In genomic region chr6:36612101-36612625, GRCh38 we compare ENCODE assay signal across 21 cellular contexts. TPM values are rescaled to one million over a fixed set of nuclear protein-coding genes. Genes with fewer than 3 reads are reported as not detected.
DNase-seq lines count a peak whose midpoint lies in the region; ATAC-seq and TF ChIP-seq lines count a peak whose summit lies in the region.
"Had no signal": no experiment of that assay in that cellular context is flagged by ENCODE, and none has a peak within 500 bp of the region (broad histone marks: within the 10 kb centered on the region; RNA-seq: fewer than 3 reads in every experiment).

No MANE protein-coding gene starts in this region.

- H3K4me3 ChIP-seq in cardiac muscle cell (no peak overlapping the region), heart left ventricle (no peak overlapping the region), MM.1S (ENCODE audit: low read length) (no peak overlapping the region), transverse colon (no peak overlapping the region)
- H3K4me3 ChIP-seq: ascending aorta, heart right ventricle, left lung had no signal

- TF ChIP-seq POLR2A in heart left ventricle (IDR thresholded peaks at IDR 0.05) (no peak), transverse colon (IDR thresholded peaks at IDR 0.05) (peak; percentile 15)

- no peak overlapping the region for H3K9ac ChIP-seq in MM.1S (ENCODE audit: low read length)
- H3K9ac ChIP-seq: KMS-11 had no signal

- peaks cover 9% of the 10 kb centered on the region; the same call in 1 of the 2 replicates for H3K79me2 ChIP-seq in MM.1S (ENCODE audit: low read length)

- H3K27me3 ChIP-seq in cardiac muscle cell (no peaks in the 10 kb centered on the region), heart left ventricle (no peaks in the 10 kb centered on the region), MM.1S (replicated peaks; ENCODE audit: insufficient read depth, low read length) (no peaks in the 10 kb centered on the region), transverse colon (no peaks in the 10 kb centered on the region)
- H3K27me3 ChIP-seq: ascending aorta, heart right ventricle, left lung had no signal

- intact Hi-C loops in heart left ventricle (cut with DNase I) (loop anchor here in 2 of 10 donors (10.0 kb wide), 2 partner anchors 233 to 243 kb away; no protein-coding TSS in a partner anchor), transverse colon (cut with DNase I; ENCODE audit: low total_unique reads) (no loop called here)

- no peak overlapping the region for H2AFZ ChIP-seq in MM.1S (ENCODE audit: low read length)

- peaks cover 27% of the 10 kb centered on the region for H3K36me3 ChIP-seq in cardiac muscle cell
- H3K36me3 ChIP-seq in heart left ventricle, result peaks cover 0 to 72% (median 62%) of the 10 kb centered on the region in 9 donors
- no peaks in the 10 kb centered on the region for H3K36me3 ChIP-seq in MM.1S (replicated peaks; ENCODE audit: insufficient read depth, low read length)
- peaks cover 0 to 11% (median 3%) of the 10 kb centered on the region in 4 donors for H3K36me3 ChIP-seq in transverse colon

- WGBS in heart left ventricle, 4 donors, result 91 to 94% (median 94%) methylated on average over 10 of the region's 10 CpGs
- 90 to 97% methylated on average over 6 to 10 of the region's 10 CpGs for WGBS in transverse colon (ENCODE audit: low coverage in 1 of 2), 2 donors

- no peak for TF ChIP-seq EP300 in transverse colon (IDR thresholded peaks at IDR 0.05; ENCODE audit: low read depth)

- H3K27ac ChIP-seq in cardiac muscle cell (peak overlapping the region; percentile 37), heart left ventricle (no peak overlapping the region), MM.1S (ENCODE audit: low read length) (peak overlapping the region; percentile 49; the same call in 1 of the 2 replicates), transverse colon (no peak overlapping the region)
- H3K27ac ChIP-seq: ascending aorta, heart right ventricle, left lung had no signal

- H3K4me1 ChIP-seq in cardiac muscle cell (ENCODE audit: low read depth) (peaks cover 24% of the 10 kb centered on the region), heart left ventricle (peaks cover 0 to 48% (median 33%) of the 10 kb centered on the region in 12 donors), MM.1S (ENCODE audit: low read length) (peaks cover 20% of the 10 kb centered on the region), transverse colon (peaks cover 7 to 38% (median 25%) of the 10 kb centered on the region in 4 donors)

- in situ Hi-C loops in transverse colon (cut with MboI; ENCODE audit: low pct_ligation_motif_present in 1 of 4, low pct_unique_long_range_greater_than_20kb in 1 of 4, low sequenced_read_pairs in 3 of 4), result loop anchor here in 2 of 4 donors (10.0 to 25.0 kb wide), 2 partner anchors 143 to 150 kb away; no protein-coding TSS in a partner anchor

- ATAC-seq in heart left ventricle (no peak), GM21737 (IDR thresholded peaks at IDR 0.05; ENCODE audit: unreplicated experiment) (no peak)
- ATAC-seq: heart right ventricle, left lung had no signal

- H3K9me2 ChIP-seq in MM.1S (replicated peaks; ENCODE audit: insufficient read depth, low read length), result no peaks in the 10 kb centered on the region

- H3K9me3 ChIP-seq in cardiac muscle cell (ENCODE audit: low read depth), result no peaks in the 10 kb centered on the region
- H3K9me3 ChIP-seq in heart left ventricle, result no peaks in the 10 kb centered on the region
- no peaks in the 10 kb centered on the region for H3K9me3 ChIP-seq in MM.1S (replicated peaks; ENCODE audit: insufficient read depth, low read length)
- H3K9me3 ChIP-seq in transverse colon, result no peaks in the 10 kb centered on the region
- H3K9me3 ChIP-seq: ascending aorta, heart right ventricle, left lung had no signal

- DNase-seq in cardiac muscle cell (ENCODE audit: low read depth in 1 of 2, low spot score in 1 of 2) (no peak), heart left ventricle (no peak), MM.1S (no peak), islet precursor cell (peak; percentile 38), transverse colon (no peak), NCI-H345 (lab: John Stamatoyannopoulos, UW) (no peak)
- DNase-seq: activated CD4-positive, alpha-beta T cell treated with anti-CD3 and anti-CD28 coated beads, Interleukin-2, amount 10 ng/mL, durations not matched to agents 24 days and 14 days; activated gamma-delta T cell; CD4-positive, CD25-positive, alpha-beta regulatory T cell; DMS53; heart right ventricle; HFFc6; left lung; MV-4-11; NCI-H2227 treated with DMSO at 0.1 percent for 48 hours; OCI-M1; SIG-M5; T-cell had no signal

- H4K20me1 ChIP-seq in MM.1S (ENCODE audit: insufficient read depth, low read length), result 0 out of 2 replicates have a peak, but pooled peaks cover 3% of the 10 kb centered on the region

- H3K4me2 ChIP-seq in MM.1S (ENCODE audit: low read depth, low read length), result no peak overlapping the region
- H3K4me2 ChIP-seq: KMS-11 had no signal

- H3F3A ChIP-seq in MM.1S (ENCODE audit: insufficient read depth, low read length), result peaks cover 60% of the 10 kb centered on the region

- TF ChIP-seq CTCF in cardiac muscle cell (IDR thresholded peaks at IDR 0.05; ENCODE audit: low read depth, low read length) (no peak), heart left ventricle (IDR thresholded peaks at IDR 0.05) (no peak), MM.1S (IDR thresholded peaks at IDR 0.05; ENCODE audit: low read length) (no peak), transverse colon (IDR thresholded peaks at IDR 0.05) (no peak)

RNA-seq across cellular contexts. Expression of gene SRSF3, which starts 18.0 kb away (rescaled TPM):
- total RNA-seq in cardiac muscle cell (122 and 127 TPM in 2 replicates), heart left ventricle (100 to 1,000 TPM in 6 of 9 donors, 10 to 100 TPM in 3; 43.2 to 162 (median 111) TPM), transverse colon (100 to 1,000 TPM; 110 to 177 (median 144) TPM)
- polyA plus RNA-seq in cardiac muscle cell (160 and 184 TPM in 2 replicates), heart left ventricle (100 to 1,000 TPM in 1 of 2 donors, 10 to 100 TPM in 1; 69.1 to 215 TPM)

Comparison
In these comparisons a context has a peak if more than half of its experiments do, and no peak if none do; other contexts are left out.
1. H3K27ac ChIP-seq: peak in cardiac muscle cell (single experiment) and MM.1S (single experiment); none in heart left ventricle (0 of 12) and transverse colon (0 of 4).